Comparison of ENCODE assay signal across 1 cellular context in the genomic region with DNA sequence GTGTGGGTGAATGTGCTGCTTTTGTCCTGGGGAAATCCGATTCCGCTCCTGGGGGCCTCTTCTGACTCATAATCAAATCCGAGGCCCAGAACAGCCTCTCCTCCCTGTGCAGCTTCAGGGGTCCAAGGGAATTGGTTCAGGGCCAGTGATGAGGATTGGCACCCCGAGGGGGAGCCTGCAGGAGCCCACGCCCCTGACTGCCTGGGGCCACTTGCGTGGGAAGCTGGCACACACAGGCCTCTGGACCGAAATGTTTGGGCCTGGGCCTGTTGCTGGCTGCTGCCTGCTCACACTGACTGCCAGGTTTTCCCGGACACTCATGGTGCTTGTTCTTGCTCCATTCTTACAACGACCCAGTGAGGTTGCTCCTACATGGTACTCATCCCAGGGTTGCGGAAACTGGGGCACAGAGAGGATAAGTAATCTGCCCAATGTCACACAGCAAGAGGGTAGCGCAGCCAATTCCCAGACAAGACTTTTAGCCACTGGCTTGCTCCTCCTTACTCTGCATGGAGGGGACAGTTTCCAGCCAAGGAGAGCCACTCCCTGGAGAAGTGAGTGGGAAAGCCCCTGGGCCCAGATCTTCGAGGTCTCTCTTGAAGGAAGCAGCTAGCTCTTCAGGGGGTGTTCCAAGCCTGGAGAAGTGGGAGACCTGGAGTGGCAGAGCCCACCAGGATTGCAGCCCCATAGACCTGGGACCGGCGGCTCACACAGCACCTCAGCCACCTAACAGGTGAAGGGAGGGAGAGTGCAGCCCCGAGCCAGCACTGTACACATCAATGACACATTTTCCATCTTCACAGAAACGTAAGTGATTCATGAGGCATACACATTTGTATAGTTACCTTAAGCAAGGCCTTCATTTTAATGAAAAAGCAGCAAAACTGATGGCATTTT.
TF ChIP-seq lines count a peak whose summit lies in the region.

No MANE protein-coding gene starts in this region.

TF ChIP-seq in IMR-90, 13 proteins besides CTCF, POLR2A, EP300 and RAD21 (continued from another document):
- TF ChIP-seq RCOR1 (IDR thresholded peaks at IDR 0.05; ENCODE audit: insufficient replicate concordance, low read length) (no peak), CEBPB (IDR thresholded peaks at IDR 0.05; ENCODE audit: low read depth, low read length) (no peak), FOS (IDR thresholded peaks at IDR 0.05; ENCODE audit: low read depth, low read length) (no peak), MAFK (IDR thresholded peaks at IDR 0.05; ENCODE audit: low read depth, low read length) (no peak), SMC3 (IDR thresholded peaks at IDR 0.05; ENCODE audit: low read depth, low read length) (no peak), BHLHE40 (IDR thresholded peaks at IDR 0.05; ENCODE audit: low read depth, low read length) (no peak), MAZ (IDR thresholded peaks at IDR 0.05; ENCODE audit: borderline replicate concordance, low read depth, low read length) (no peak), USF2 (IDR thresholded peaks at IDR 0.05; ENCODE audit: low read depth, low read length) (no peak), CHD1 (IDR thresholded peaks at IDR 0.05; ENCODE audit: low read depth, low read length) (no peak)
- TF ChIP-seq, protein P1, sequence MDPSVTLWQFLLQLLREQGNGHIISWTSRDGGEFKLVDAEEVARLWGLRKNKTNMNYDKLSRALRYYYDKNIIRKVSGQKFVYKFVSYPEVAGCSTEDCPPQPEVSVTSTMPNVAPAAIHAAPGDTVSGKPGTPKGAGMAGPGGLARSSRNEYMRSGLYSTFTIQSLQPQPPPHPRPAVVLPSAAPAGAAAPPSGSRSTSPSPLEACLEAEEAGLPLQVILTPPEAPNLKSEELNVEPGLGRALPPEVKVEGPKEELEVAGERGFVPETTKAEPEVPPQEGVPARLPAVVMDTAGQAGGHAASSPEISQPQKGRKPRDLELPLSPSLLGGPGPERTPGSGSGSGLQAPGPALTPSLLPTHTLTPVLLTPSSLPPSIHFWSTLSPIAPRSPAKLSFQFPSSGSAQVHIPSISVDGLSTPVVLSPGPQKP (IDR thresholded peaks at IDR 0.05; ENCODE audit: borderline replicate concordance, low read depth, low read length): no peak
